9 cellular contexts compared by ENCODE assay signal in the genomic region with DNA sequence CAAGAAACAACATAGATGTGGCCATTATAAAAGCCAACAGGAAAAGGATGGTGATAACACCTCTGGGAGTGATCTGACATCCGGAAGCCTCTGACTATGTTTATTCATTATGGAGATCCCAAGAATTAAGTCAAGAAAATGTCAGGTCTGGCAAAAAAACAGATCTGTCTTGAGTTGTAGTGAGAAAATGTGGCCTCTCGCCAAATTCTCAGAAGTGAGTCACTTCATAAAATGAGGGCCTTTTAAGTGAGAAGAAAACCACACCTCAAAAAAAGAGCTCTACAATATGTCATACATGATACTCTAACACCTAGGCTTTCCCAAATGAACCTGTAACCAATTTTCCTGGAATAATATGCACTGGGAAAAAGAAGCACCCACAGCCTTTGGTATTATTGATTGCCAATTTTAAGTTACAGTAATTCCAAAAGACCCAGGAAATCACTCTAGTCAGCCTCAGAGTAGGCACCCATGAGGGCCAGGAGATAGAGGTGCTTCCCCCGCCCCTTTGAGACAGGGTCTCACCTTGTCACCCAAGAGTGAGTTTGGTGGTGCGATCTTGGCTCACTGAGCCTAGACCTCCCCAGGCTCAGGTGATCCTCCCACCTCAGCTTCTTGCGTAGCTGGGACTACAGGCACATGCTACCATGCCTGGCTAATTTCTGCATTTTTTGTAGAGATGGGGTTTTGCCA. TPM values are rescaled to one million over a fixed set of nuclear protein-coding genes. Genes with fewer than 3 reads are reported as not detected.
DNase-seq lines count a peak whose midpoint lies in the region; ATAC-seq and TF ChIP-seq lines count a peak whose summit lies in the region.
"Had no signal": no experiment of that assay in that cellular context is flagged by ENCODE, and none has a peak within 500 bp of the region (broad histone marks: within the 10 kb centered on the region; RNA-seq: fewer than 3 reads in every experiment).

No MANE protein-coding gene starts in this region.

- POLR2A ChIA-PET in HCT116 (lab: Charles Lee), result no interaction called here

- H4K20me1 ChIP-seq in HCT116 (ENCODE audit: insufficient read depth) (no peaks in the 10 kb centered on the region), mammary epithelial cell (ENCODE audit: insufficient read depth, low read length) (no peaks in the 10 kb centered on the region)

- no peak for TF ChIP-seq CTCF in HCT116 (IDR thresholded peaks at IDR 0.05 in 2 of 3, conservative IDR thresholded peaks at IDR 0.05 in 1 of 3; ENCODE audit: borderline replicate concordance in 1 of 3, insufficient read depth in 1 of 3, low read depth in 2 of 3, low read length in 2 of 3)
- TF ChIP-seq CTCF in mammary epithelial cell (conservative IDR thresholded peaks at IDR 0.05 in 1 of 2, IDR thresholded peaks at IDR 0.05 in 1 of 2; ENCODE audit: extremely low read depth in 1 of 2, insufficient read depth in 1 of 2, low read depth in 1 of 2, low read length in 2 of 2), result no peak
- no peak for TF ChIP-seq CTCF in retinal pigment epithelial cell (conservative IDR thresholded peaks at IDR 0.05; ENCODE audit: low read depth, low read length)
- TF ChIP-seq CTCF in dorsolateral prefrontal cortex (IDR thresholded peaks at IDR 0.05 in 54 of 56, conservative IDR thresholded peaks at IDR 0.05 in 2 of 56; ENCODE audit: low read depth in 1 of 56, partially characterized antibody in 56 of 56), result no peak

- no peaks in the 10 kb centered on the region for H3K27me3 ChIP-seq in HCT116 (ENCODE audit: insufficient read depth, low read length)
- peaks cover 3% of the 10 kb centered on the region for H3K27me3 ChIP-seq in mammary epithelial cell (ENCODE audit: insufficient read depth, low read length)
- no peaks in the 10 kb centered on the region for H3K27me3 ChIP-seq in dorsolateral prefrontal cortex

- RAD21 ChIA-PET in HCT116 (lab: Charles Lee; ENCODE audit: low non-redundant PET in 1 of 2, low total read pairs in 2 of 2, uncharacterized antibody in 2 of 2, unreplicated experiment in 2 of 2), result no interaction called here

- intact Hi-C loops in HCT116 (cut with micrococcal nuclease), result no loop called here
- intact Hi-C loops in mammary epithelial cell (cut with micrococcal nuclease), result no loop called here
- intact Hi-C loops in dorsolateral prefrontal cortex (cut with DNase I), result no loop called here

- DNase-seq in HCT116 (ENCODE audit: low read depth, low spot score), result peak; percentile 12
- DNase-seq in T-helper 22 cell (ENCODE audit: low read depth), result peak; percentile 16
- DNase-seq in mammary epithelial cell, result peak; percentile 84
- DNase-seq in retinal pigment epithelial cell (ENCODE audit: low read depth), result peak; percentile 48
- no peak for DNase-seq in D341Med (ENCODE audit: low spot score)
- DNase-seq in NCI-H2081 (lab: John Stamatoyannopoulos, UW), result no peak
- DNase-seq in dorsolateral prefrontal cortex, result no peak
- no peak for DNase-seq in NCI-H526 (lab: John Stamatoyannopoulos, UW)

- no peak for TF ChIP-seq RAD21 in HCT116 (IDR thresholded peaks at IDR 0.05; ENCODE audit: low read depth)

- peak overlapping the region; percentile 7; the same call in 1 of the 2 replicates for H3K4me2 ChIP-seq in HCT116 (ENCODE audit: low read length)
- no peak overlapping the region for H3K4me2 ChIP-seq in mammary epithelial cell (ENCODE audit: insufficient read depth, low read depth, low read length)

- BruUV-seq in HCT116 (replicated peaks; lab: Mats Ljungman, UMichigan) (no TSS peak), mammary epithelial cell (replicated peaks; lab: Mats Ljungman, UMichigan) (no TSS peak)

- in situ Hi-C loops in mammary epithelial cell (cut with MboI; ENCODE audit: low sequenced_read_pairs in 2 of 2), result no loop called here

- H3K36me3 ChIP-seq in HCT116 (ENCODE audit: control insufficient read depth in 1 of 2, insufficient read depth in 2 of 2, low read length in 2 of 2), result no peaks in the 10 kb centered on the region
- H3K36me3 ChIP-seq in mammary epithelial cell (ENCODE audit: insufficient read depth, low read length), result no peaks in the 10 kb centered on the region

- H3K9me3 ChIP-seq in HCT116 (ENCODE audit: control insufficient read depth in 1 of 2, insufficient read depth in 1 of 2, low read depth in 1 of 2, low read length in 2 of 2) (peaks cover 4 to 7% of the 10 kb centered on the region in 2 experiments; a peak in 1 of 4 replicates), mammary epithelial cell (replicated peaks; ENCODE audit: insufficient read depth, low read length) (peaks cover 6% of the 10 kb centered on the region)

- no peaks in the 10 kb centered on the region for H3K79me2 ChIP-seq in HCT116 (ENCODE audit: insufficient read depth, low read length)
- no peaks in the 10 kb centered on the region for H3K79me2 ChIP-seq in mammary epithelial cell (ENCODE audit: insufficient read depth, low read length)

- no peak overlapping the region for H3K27ac ChIP-seq in HCT116 (ENCODE audit: low read depth, low read length)
- H3K27ac ChIP-seq in mammary epithelial cell (ENCODE audit: insufficient read depth, low read depth, low read length), result no peak overlapping the region
- no peak overlapping the region for H3K27ac ChIP-seq in dorsolateral prefrontal cortex

- H3K4me3 ChIP-seq in HCT116 (replicated peaks in 1 of 2; ENCODE audit: low read depth in 1 of 2, low read length in 2 of 2), result no peak overlapping the region
- no peak overlapping the region for H3K4me3 ChIP-seq in mammary epithelial cell (replicated peaks in 1 of 3; ENCODE audit: insufficient read depth in 1 of 3, low read depth in 2 of 3, low read length in 3 of 3)
- H3K4me3 ChIP-seq in retinal pigment epithelial cell (ENCODE audit: low read length), result no peak overlapping the region
- no peak overlapping the region for H3K4me3 ChIP-seq in dorsolateral prefrontal cortex

- WGBS in mammary epithelial cell (ENCODE audit: low coverage, missing lambda C conversion rate), result 77% methylated on average over 4 of the region's 5 CpGs

- H3K9me2 ChIP-seq in HCT116 (ENCODE audit: insufficient read depth), result no peaks in the 10 kb centered on the region

- no peak for ATAC-seq in HCT116

- TF ChIP-seq POLR2A in HCT116 (IDR thresholded peaks at IDR 0.05; ENCODE audit: borderline replicate concordance, extremely low read depth, insufficient read depth, insufficient read length), result no peak

- H3K4me1 ChIP-seq in HCT116 (ENCODE audit: control insufficient read depth in 1 of 2, insufficient read depth in 2 of 2, low read length in 2 of 2) (peaks cover 0 to 7% of the 10 kb centered on the region in 2 experiments; a peak in 1 of 4 replicates), mammary epithelial cell (ENCODE audit: insufficient read depth, low read length) (no peaks in the 10 kb centered on the region)

- CTCF ChIA-PET in HCT116 (lab: Charles Lee), result no interaction called here
- CTCF ChIA-PET in mammary epithelial cell (lab: Charles Lee; ENCODE audit: low non-redundant PET), result interaction anchor here (0.9 kb wide), 1 partner anchor 89 kb away, joined by 5 read pairs; no protein-coding TSS in a partner anchor

- H2AFZ ChIP-seq in HCT116 (ENCODE audit: low read depth, low read length, poor library complexity, severe bottlenecking) (no peak overlapping the region), mammary epithelial cell (ENCODE audit: low read depth, low read length) (no peak overlapping the region)

- dilution Hi-C loops in mammary epithelial cell (cut with HindIII; ENCODE audit: low sequenced_read_pairs), result no loop called here

- no peak overlapping the region for H3K9ac ChIP-seq in HCT116 (ENCODE audit: low read length)
- H3K9ac ChIP-seq in mammary epithelial cell (ENCODE audit: insufficient read depth, low read length), result no peak overlapping the region

TF ChIP-seq in HCT116, 20 proteins besides CTCF, POLR2A, EP300 and RAD21 (continues in another document):
- TF ChIP-seq ZFX (IDR thresholded peaks at IDR 0.05) (no peak), EZH2 (IDR thresholded peaks at IDR 0.05) (no peak), ELF1 (IDR thresholded peaks at IDR 0.05; ENCODE audit: borderline replicate concordance, low read depth) (no peak), CEBPB (IDR thresholded peaks at IDR 0.05; ENCODE audit: low read depth) (no peak), EGR1 (IDR thresholded peaks at IDR 0.05; ENCODE audit: low read depth) (no peak), TCF7L2 (IDR thresholded peaks at IDR 0.05; ENCODE audit: borderline replicate concordance, extremely low read depth, insufficient read depth, insufficient read length) (no peak), FOSL1 (IDR thresholded peaks at IDR 0.05; ENCODE audit: low read depth) (no peak), CBX3 (IDR thresholded peaks at IDR 0.05; ENCODE audit: low read depth) (no peak), YY1 (IDR thresholded peaks at IDR 0.05; ENCODE audit: extremely low read depth, insufficient replicate concordance, low read depth, low read length) (no peak)
- TF ChIP-seq, protein P1, sequence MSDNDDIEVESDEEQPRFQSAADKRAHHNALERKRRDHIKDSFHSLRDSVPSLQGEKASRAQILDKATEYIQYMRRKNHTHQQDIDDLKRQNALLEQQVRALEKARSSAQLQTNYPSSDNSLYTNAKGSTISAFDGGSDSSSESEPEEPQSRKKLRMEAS (IDR thresholded peaks at IDR 0.05), result no peak
- TF ChIP-seq, protein P2, sequence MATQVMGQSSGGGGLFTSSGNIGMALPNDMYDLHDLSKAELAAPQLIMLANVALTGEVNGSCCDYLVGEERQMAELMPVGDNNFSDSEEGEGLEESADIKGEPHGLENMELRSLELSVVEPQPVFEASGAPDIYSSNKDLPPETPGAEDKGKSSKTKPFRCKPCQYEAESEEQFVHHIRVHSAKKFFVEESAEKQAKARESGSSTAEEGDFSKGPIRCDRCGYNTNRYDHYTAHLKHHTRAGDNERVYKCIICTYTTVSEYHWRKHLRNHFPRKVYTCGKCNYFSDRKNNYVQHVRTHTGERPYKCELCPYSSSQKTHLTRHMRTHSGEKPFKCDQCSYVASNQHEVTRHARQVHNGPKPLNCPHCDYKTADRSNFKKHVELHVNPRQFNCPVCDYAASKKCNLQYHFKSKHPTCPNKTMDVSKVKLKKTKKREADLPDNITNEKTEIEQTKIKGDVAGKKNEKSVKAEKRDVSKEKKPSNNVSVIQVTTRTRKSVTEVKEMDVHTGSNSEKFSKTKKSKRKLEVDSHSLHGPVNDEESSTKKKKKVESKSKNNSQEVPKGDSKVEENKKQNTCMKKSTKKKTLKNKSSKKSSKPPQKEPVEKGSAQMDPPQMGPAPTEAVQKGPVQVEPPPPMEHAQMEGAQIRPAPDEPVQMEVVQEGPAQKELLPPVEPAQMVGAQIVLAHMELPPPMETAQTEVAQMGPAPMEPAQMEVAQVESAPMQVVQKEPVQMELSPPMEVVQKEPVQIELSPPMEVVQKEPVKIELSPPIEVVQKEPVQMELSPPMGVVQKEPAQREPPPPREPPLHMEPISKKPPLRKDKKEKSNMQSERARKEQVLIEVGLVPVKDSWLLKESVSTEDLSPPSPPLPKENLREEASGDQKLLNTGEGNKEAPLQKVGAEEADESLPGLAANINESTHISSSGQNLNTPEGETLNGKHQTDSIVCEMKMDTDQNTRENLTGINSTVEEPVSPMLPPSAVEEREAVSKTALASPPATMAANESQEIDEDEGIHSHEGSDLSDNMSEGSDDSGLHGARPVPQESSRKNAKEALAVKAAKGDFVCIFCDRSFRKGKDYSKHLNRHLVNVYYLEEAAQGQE (IDR thresholded peaks at IDR 0.05; ENCODE audit: low read depth), result no peak

RNA-seq across cellular contexts. Expression of gene CCR3, which starts 38.0 kb away (rescaled TPM):
- total RNA-seq in HCT116 (2021; ENCODE audit: unreplicated experiment) (not detected), mammary epithelial cell (under 1 TPM in 1 of 2 donors, not detected in 1; 0.19 TPM), dorsolateral prefrontal cortex (under 1 TPM in 2 of 120 experiments, not detected in 118; 0.38 to 0.43 TPM)
- polyA plus RNA-seq in HCT116 (2012), result 0.04 and 0.05 TPM in 2 replicates
- polyA plus RNA-seq in mammary epithelial cell, result not detected
- polyA minus RNA-seq in mammary epithelial cell, result not detected
- total RNA-seq: mesothelial cell of epicardium had no signal

Comparison
In these comparisons a context has a peak if more than half of its experiments do, and no peak if none do; other contexts are left out.
1. DNase-seq: peak in HCT116 (single experiment), T-helper 22 cell (single experiment), mammary epithelial cell (single experiment) and retinal pigment epithelial cell (single experiment); none in D341Med (single experiment), NCI-H2081 (0 of 2), dorsolateral prefrontal cortex (0 of 10) and NCI-H526 (0 of 2).